14 cellular contexts compared by ENCODE assay signal in genomic region chr5:14595877-14596276, GRCh38. TPM values are rescaled to one million over a fixed set of nuclear protein-coding genes. Genes with fewer than 3 reads are reported as not detected.
DNase-seq lines count a peak whose midpoint lies in the region; ATAC-seq and TF ChIP-seq lines count a peak whose summit lies in the region.
"Had no signal": no experiment of that assay in that cellular context is flagged by ENCODE, and none has a peak within 500 bp of the region (broad histone marks: within the 10 kb centered on the region; RNA-seq: fewer than 3 reads in every experiment).

No MANE protein-coding gene starts in this region.

- no peaks in the 10 kb centered on the region for H3K27me3 ChIP-seq in naive thymus-derived CD4-positive, alpha-beta T cell (ENCODE audit: control insufficient read depth in 2 of 2, insufficient read depth in 2 of 2, low read length in 2 of 2)

- peaks cover 5% of the 10 kb centered on the region for H3K36me3 Mint-ChIP-seq in activated CD4-positive, alpha-beta T cell treated with anti-CD3 and anti-CD28 coated beads for 36 hours (ENCODE audit: low read depth)
- H3K36me3 Mint-ChIP-seq in activated CD4-positive, alpha-beta memory T cell treated with anti-CD3 and anti-CD28 coated beads, Interleukin-2, amount 10 ng/mL, durations not matched to agents 7 days and 5 days (ENCODE audit: low read depth) = peaks cover 33% of the 10 kb centered on the region
- peaks cover 0 to 40% (median 10%) of the 10 kb centered on the region in 5 donors for H3K36me3 Mint-ChIP-seq in naive thymus-derived CD4-positive, alpha-beta T cell
- no peaks in the 10 kb centered on the region for H3K36me3 Mint-ChIP-seq in osteocyte (ENCODE audit: unreplicated experiment)

- peaks cover 82% of the 10 kb centered on the region for H3K4me1 Mint-ChIP-seq in activated CD4-positive, alpha-beta T cell treated with anti-CD3 and anti-CD28 coated beads for 36 hours
- peaks cover 82% of the 10 kb centered on the region for H3K4me1 Mint-ChIP-seq in activated CD4-positive, alpha-beta memory T cell treated with anti-CD3 and anti-CD28 coated beads, Interleukin-2, amount 10 ng/mL, durations not matched to agents 7 days and 5 days
- peaks cover 69 to 89% (median 82%) of the 10 kb centered on the region in 7 donors for H3K4me1 Mint-ChIP-seq in naive thymus-derived CD4-positive, alpha-beta T cell
- H3K4me1 Mint-ChIP-seq in osteocyte (ENCODE audit: unreplicated experiment) = no peaks in the 10 kb centered on the region

- H3K27me3 Mint-ChIP-seq in activated CD4-positive, alpha-beta T cell treated with anti-CD3 and anti-CD28 coated beads for 36 hours = no peaks in the 10 kb centered on the region
- no peaks in the 10 kb centered on the region for H3K27me3 Mint-ChIP-seq in activated CD4-positive, alpha-beta memory T cell treated with anti-CD3 and anti-CD28 coated beads, Interleukin-2, amount 10 ng/mL, durations not matched to agents 7 days and 5 days
- H3K27me3 Mint-ChIP-seq in naive thymus-derived CD4-positive, alpha-beta T cell = no peaks in the 10 kb centered on the region
- H3K27me3 Mint-ChIP-seq in osteocyte (ENCODE audit: unreplicated experiment) = peaks cover 43% of the 10 kb centered on the region

- TF ChIP-seq CTCF in osteocyte (IDR thresholded peaks at IDR 0.05) = no peak

- peak overlapping the region; percentile 96 for H3K27ac Mint-ChIP-seq in activated CD4-positive, alpha-beta T cell treated with anti-CD3 and anti-CD28 coated beads for 36 hours
- peak overlapping the region; percentile 95 for H3K27ac Mint-ChIP-seq in activated CD4-positive, alpha-beta memory T cell treated with anti-CD3 and anti-CD28 coated beads, Interleukin-2, amount 10 ng/mL, durations not matched to agents 7 days and 5 days
- peak overlapping the region; percentile 88 to 99 (median 97) for H3K27ac Mint-ChIP-seq in naive thymus-derived CD4-positive, alpha-beta T cell
- no peak overlapping the region for H3K27ac Mint-ChIP-seq in osteocyte (ENCODE audit: unreplicated experiment)

- POLR2A ChIA-PET in activated CD4-positive, alpha-beta T cell treated with anti-CD3 and anti-CD28 coated beads for 36 hours (lab: Charles Lee) = no interaction called here
- POLR2A ChIA-PET in activated CD4-positive, alpha-beta memory T cell treated with anti-CD3 and anti-CD28 coated beads, Interleukin-2, amount 10 ng/mL, durations not matched to agents 7 days and 5 days (lab: Charles Lee) = interaction anchor here (0.9 to 5.6 kb wide), 7 partner anchors 11 to 275 kb away, joined by 3 to 122 read pairs (median 5); partner anchors contain the start of gene OTULINL
- POLR2A ChIA-PET in naive thymus-derived CD4-positive, alpha-beta T cell (lab: Charles Lee) = interaction anchor here (1.4 to 6.6 kb wide), 2 partner anchors 10 to 13 kb away, joined by 7 to 65 read pairs; partner anchors contain the start of gene OTULINL

- H3K4me1 ChIP-seq in naive thymus-derived CD4-positive, alpha-beta T cell (ENCODE audit: control insufficient read depth in 2 of 2, insufficient read depth in 2 of 2, low read length in 2 of 2) = peaks cover 59% of the 10 kb centered on the region in 2 donors

- peaks cover 1% of the 10 kb centered on the region for H3K9me3 Mint-ChIP-seq in activated CD4-positive, alpha-beta T cell treated with anti-CD3 and anti-CD28 coated beads for 36 hours (ENCODE audit: low read depth)
- H3K9me3 Mint-ChIP-seq in activated CD4-positive, alpha-beta memory T cell treated with anti-CD3 and anti-CD28 coated beads, Interleukin-2, amount 10 ng/mL, durations not matched to agents 7 days and 5 days = no peaks in the 10 kb centered on the region
- peaks cover 0 to 3% (median 0%) of the 10 kb centered on the region in 11 donors for H3K9me3 Mint-ChIP-seq in naive thymus-derived CD4-positive, alpha-beta T cell
- H3K9me3 Mint-ChIP-seq in osteocyte (ENCODE audit: unreplicated experiment) = no peaks in the 10 kb centered on the region

- peak overlapping the region; percentile 62 for H3K4me3 ChIP-seq in naive thymus-derived CD4-positive, alpha-beta T cell (ENCODE audit: low read length)
- H3K4me3 ChIP-seq: smooth muscle cell, thoracic aorta had no signal

- no peaks in the 10 kb centered on the region for H3K9me3 ChIP-seq in naive thymus-derived CD4-positive, alpha-beta T cell (ENCODE audit: control insufficient read depth in 2 of 3, low read length in 3 of 3)
- H3K9me3 ChIP-seq: thoracic aorta had no signal

- ATAC-seq in activated CD4-positive, alpha-beta T cell treated with anti-CD3 and anti-CD28 coated beads for 36 hours = no peak
- peak; percentile 6 for ATAC-seq in GM18909 (IDR thresholded peaks at IDR 0.05; ENCODE audit: poor library complexity, unreplicated experiment)
- ATAC-seq in naive thymus-derived CD4-positive, alpha-beta T cell = no peak
- ATAC-seq: Panc1 had no signal

- intact Hi-C loops in activated CD4-positive, alpha-beta T cell treated with anti-CD3 and anti-CD28 coated beads for 36 hours (cut with DNase I, micrococcal nuclease) = loop anchor here (1.0 to 5.0 kb wide), 4 partner anchors 14 to 184 kb away; partner anchors contain the start of gene OTULIN (in 1 of the 2)
- intact Hi-C loops in naive thymus-derived CD4-positive, alpha-beta T cell (cut with micrococcal nuclease) = loop anchor here (1.0 to 10.0 kb wide), 14 partner anchors 14 to 1869 kb away; partner anchors contain the start of genes OTULIN (in 2 of the 2) and ZNF622 (in 1 of the 2)

- peak overlapping the region; percentile 66 for H3K4me3 Mint-ChIP-seq in activated CD4-positive, alpha-beta T cell treated with anti-CD3 and anti-CD28 coated beads for 36 hours
- peak overlapping the region; percentile 53 for H3K4me3 Mint-ChIP-seq in activated CD4-positive, alpha-beta memory T cell treated with anti-CD3 and anti-CD28 coated beads, Interleukin-2, amount 10 ng/mL, durations not matched to agents 7 days and 5 days
- H3K4me3 Mint-ChIP-seq in naive thymus-derived CD4-positive, alpha-beta T cell = peak overlapping the region; percentile 44 to 85 (median 78)
- H3K4me3 Mint-ChIP-seq in osteocyte (ENCODE audit: unreplicated experiment) = no peak overlapping the region

- CTCF ChIA-PET in activated CD4-positive, alpha-beta T cell treated with anti-CD3 and anti-CD28 coated beads for 36 hours (lab: Charles Lee) = no interaction called here
- CTCF ChIA-PET in activated CD4-positive, alpha-beta memory T cell treated with anti-CD3 and anti-CD28 coated beads, Interleukin-2, amount 10 ng/mL, durations not matched to agents 7 days and 5 days (lab: Charles Lee) = interaction anchor here (1.0 to 5.7 kb wide), 2 partner anchors 13 to 231 kb away, joined by 3 to 42 read pairs; partner anchors contain the start of gene OTULINL
- CTCF ChIA-PET in naive thymus-derived CD4-positive, alpha-beta T cell (lab: Charles Lee) = interaction anchor here (1.0 kb wide), 1 partner anchor 9 kb away, joined by 4 read pairs; no protein-coding TSS in a partner anchor

- no peak for DNase-seq in activated CD4-positive, alpha-beta T cell treated with anti-CD3 and anti-CD28 coated beads for 36 hours
- no peak for DNase-seq in activated CD4-positive, alpha-beta T cell treated with anti-CD3 and anti-CD28 coated beads, Interleukin-2, amount 50 U/mL, for 1 hour
- DNase-seq in activated CD4-positive, alpha-beta memory T cell treated with anti-CD3 and anti-CD28 coated beads, Interleukin-2, amount 10 ng/mL, durations not matched to agents 7 days and 5 days = no peak
- DNase-seq in naive thymus-derived CD4-positive, alpha-beta T cell = no peak
- no peak for DNase-seq in stimulated activated naive CD4-positive, alpha-beta T cell treated with Interleukin-2 at 50 U/mL for 16 hours (lab: John Stamatoyannopoulos, UW)
- DNase-seq in iPS-NIHi11 (ENCODE audit: low spot score) (no peak), osteocyte (ENCODE audit: extremely low spot score, unreplicated experiment) (no peak)
- DNase-seq: aorta, NCI-H146, NCI-H446 treated with DMSO at 0.1 percent for 48 hours had no signal

- H3K27ac ChIP-seq in naive thymus-derived CD4-positive, alpha-beta T cell (ENCODE audit: low read depth, low read length) = peak overlapping the region; percentile 70
- H3K27ac ChIP-seq: thoracic aorta had no signal

- H3K36me3 ChIP-seq in naive thymus-derived CD4-positive, alpha-beta T cell (ENCODE audit: control insufficient read depth in 2 of 3, insufficient read depth in 3 of 3, low read length in 3 of 3) = no peaks in the 10 kb centered on the region
- H3K36me3 ChIP-seq: thoracic aorta had no signal

RNA-seq across cellular contexts. Expression of gene OTULINL, which starts 14.3 kb away (rescaled TPM):
- 10 to 100 TPM in 1 of 2 experiments, 1 to 10 TPM in 1; 9.4 to 10.9 TPM for total RNA-seq in activated CD4-positive, alpha-beta T cell treated with anti-CD3 and anti-CD28 coated beads for 36 hours
- 10 to 100 TPM; 31.1 to 34.6 TPM for total RNA-seq in activated CD4-positive, alpha-beta memory T cell treated with anti-CD3 and anti-CD28 coated beads, Interleukin-2, amount 10 ng/mL, durations not matched to agents 7 days and 5 days
- 10 to 100 TPM; 26.1 to 44.7 (median 32.4) TPM for total RNA-seq in naive thymus-derived CD4-positive, alpha-beta T cell
- polyA plus RNA-seq in naive thymus-derived CD4-positive, alpha-beta T cell = 10 to 100 TPM; 25.7 to 31.0 TPM
- 0.73 and 1.3 TPM in 2 replicates for total RNA-seq in osteocyte
